8 cellular contexts compared by ENCODE assay signal in genomic region chr5:112861638-112861985, GRCh38. TPM values are rescaled to one million over a fixed set of nuclear protein-coding genes. Genes with fewer than 3 reads are reported as not detected.
A peak's percentile ranks its signal among the peaks of the same experiment; 100 is the strongest.
DNase-seq lines count a peak whose midpoint lies in the region; ATAC-seq and TF ChIP-seq lines count a peak whose summit lies in the region.

No MANE protein-coding gene starts in this region.

- peaks cover 40% of the 10 kb centered on the region for H3K4me1 ChIP-seq in adipocyte (ENCODE audit: control insufficient read depth, insufficient read depth, low read length)
- peaks cover 31% of the 10 kb centered on the region for H3K4me1 ChIP-seq in suprapubic skin

- DNase-seq in T-helper 1 cell (no peak), adipocyte (ENCODE audit: low read depth) (peak; percentile 51), suprapubic skin (ENCODE audit: low spot score in 2 of 2) (no peak), erythroblast (lab: John Stamatoyannopoulos, UW) (no peak)
- no peak for DNase-seq in activated CD8-positive, alpha-beta memory T cell treated with anti-CD3 and anti-CD28 coated beads, Interleukin-2, amount 50 U/mL, for 48 hours

- H3K4me1 Mint-ChIP-seq in T-helper 1 cell treated with Interleukin-12 subunit alpha and Interleukin-12 subunit beta and Interleukin-4 antibody, amounts not matched to agents 30 μg/mL and 1 μg/mL, for 36 hours (ENCODE audit: low read depth): peaks cover 32% of the 10 kb centered on the region

- peak overlapping the region; percentile 99 for H3K9ac ChIP-seq in adipocyte (ENCODE audit: low read length)

- H3K27ac ChIP-seq in layer of hippocampus (ENCODE audit: low read depth, low read length) (peak overlapping the region; percentile 14), suprapubic skin (peak overlapping the region; percentile 86)

- TF ChIP-seq CTCF in suprapubic skin (IDR thresholded peaks at IDR 0.05): no peak

- H3K4me3 Mint-ChIP-seq in T-helper 1 cell treated with Interleukin-12 subunit alpha and Interleukin-12 subunit beta and Interleukin-4 antibody, amounts not matched to agents 30 μg/mL and 1 μg/mL, for 36 hours: peak overlapping the region; percentile 95

- no peak for TF ChIP-seq EP300 in suprapubic skin (IDR thresholded peaks at IDR 0.05)

- H3K27ac Mint-ChIP-seq in T-helper 1 cell treated with Interleukin-12 subunit alpha and Interleukin-12 subunit beta and Interleukin-4 antibody, amounts not matched to agents 30 μg/mL and 1 μg/mL, for 36 hours: peak overlapping the region; percentile 97

- H3K9me3 ChIP-seq in adipocyte (ENCODE audit: control insufficient read depth, low read length): no peaks in the 10 kb centered on the region
- no peaks in the 10 kb centered on the region for H3K9me3 ChIP-seq in suprapubic skin

- WGBS in suprapubic skin: under 1% methylated on average over 8 of the region's 8 CpGs

- peaks cover 34% of the 10 kb centered on the region for H3K36me3 Mint-ChIP-seq in T-helper 1 cell treated with Interleukin-12 subunit alpha and Interleukin-12 subunit beta and Interleukin-4 antibody, amounts not matched to agents 30 μg/mL and 1 μg/mL, for 36 hours (ENCODE audit: low read depth)

- no peak for ATAC-seq in HG03469 (IDR thresholded peaks at IDR 0.05; ENCODE audit: unreplicated experiment)

- TF ChIP-seq POLR2A in suprapubic skin (IDR thresholded peaks at IDR 0.05) (no peak), erythroblast (IDR thresholded peaks at IDR 0.05; ENCODE audit: low read length) (no peak)

- H3K4me3 ChIP-seq in adipocyte (ENCODE audit: low read length): peak overlapping the region; percentile 99
- H3K4me3 ChIP-seq in suprapubic skin: peak overlapping the region; percentile 77

- H3K27me3 Mint-ChIP-seq in T-helper 1 cell treated with Interleukin-12 subunit alpha and Interleukin-12 subunit beta and Interleukin-4 antibody, amounts not matched to agents 30 μg/mL and 1 μg/mL, for 36 hours (ENCODE audit: low read depth): peaks cover 9% of the 10 kb centered on the region

- H3K36me3 ChIP-seq in adipocyte (ENCODE audit: control insufficient read depth, insufficient read depth, low read length, severe bottlenecking) (peaks cover 37% of the 10 kb centered on the region), suprapubic skin (peaks cover 26% of the 10 kb centered on the region)

- H3K9me3 Mint-ChIP-seq in T-helper 1 cell treated with Interleukin-12 subunit alpha and Interleukin-12 subunit beta and Interleukin-4 antibody, amounts not matched to agents 30 μg/mL and 1 μg/mL, for 36 hours: peaks cover 4% of the 10 kb centered on the region

- no peaks in the 10 kb centered on the region for H3K27me3 ChIP-seq in adipocyte (replicated peaks; ENCODE audit: control insufficient read depth, insufficient read depth, low read length)
- no peaks in the 10 kb centered on the region for H3K27me3 ChIP-seq in layer of hippocampus (ENCODE audit: control insufficient read depth, insufficient read depth, low read length)
- H3K27me3 ChIP-seq in suprapubic skin: no peaks in the 10 kb centered on the region

RNA-seq across cellular contexts. Expression of gene SRP19, which starts 0.5 kb away (rescaled TPM):
- total RNA-seq in suprapubic skin: 10 to 100 TPM; 26.2 to 48.6 (median 32.9) TPM
